ENCODE assay signal across 8 cellular contexts in genomic region chr4:140183270-140183669, GRCh38.
"Had no signal": no experiment of that assay in that cellular context is flagged by ENCODE, and none has a peak within 500 bp of the region (broad histone marks: within the 10 kb centered on the region; RNA-seq: fewer than 3 reads in every experiment).

No MANE protein-coding gene starts in this region.

- H3K4me3 ChIP-seq: K562 had no signal

- H3K27ac ChIP-seq: HL-60, KMS-11 had no signal

- FAIRE-seq: HepG2, HTR-8/SVneo, K562 had no signal

- DNase-seq: IMR-90, KBM-7, KG1 had no signal
